In genomic region chr20:61186771-61187170, GRCh38 we compare ENCODE assay signal across 18 cellular contexts.
DNase-seq lines count a peak whose midpoint lies in the region; ATAC-seq and TF ChIP-seq lines count a peak whose summit lies in the region.
"Had no signal": no experiment of that assay in that cellular context is flagged by ENCODE, and none has a peak within 500 bp of the region (broad histone marks: within the 10 kb centered on the region; RNA-seq: fewer than 3 reads in every experiment).

No MANE protein-coding gene starts in this region.

- H3K4me3 Mint-ChIP-seq in T-helper 2 cell treated with Interferon-gamma antibody and Interleukin-4, amounts not matched to agents 5 μg/mL and 100 μg/mL, for 36 hours = no peak overlapping the region
- H3K4me3 Mint-ChIP-seq: activated T-cell treated with anti-CD3 and anti-CD28 coated beads, Interleukin-2, amount 50 U/mL, for 4 hours; naive B cell had no signal

- H3K4me3 ChIP-seq in smooth muscle cell = no peak overlapping the region
- H3K4me3 ChIP-seq: BLaER1 treated with 17β-estradiol and CSF1 and Interleukin-3, amounts not matched to agents 10 nM and 100 nM had no signal

- H3K9ac ChIP-seq in smooth muscle cell (ENCODE audit: low read depth) = no peak overlapping the region
- H3K9ac ChIP-seq: BLaER1 treated with 17β-estradiol and CSF1 and Interleukin-3, amounts not matched to agents 10 nM and 100 nM had no signal

- H3K9me3 Mint-ChIP-seq in T-helper 2 cell treated with Interferon-gamma antibody and Interleukin-4, amounts not matched to agents 5 μg/mL and 100 μg/mL, for 36 hours = no peaks in the 10 kb centered on the region
- H3K9me3 Mint-ChIP-seq: activated T-cell treated with anti-CD3 and anti-CD28 coated beads, Interleukin-2, amount 50 U/mL, for 4 hours had no signal

- DNase-seq in NCI-H526 treated with DMSO at 0.1 percent for 48 hours (lab: John Stamatoyannopoulos, UW) (peak; percentile 12), NCI-H526 (lab: John Stamatoyannopoulos, UW) (no peak), NCI-H226 (peak; percentile 40), epithelial cell of prostate (ENCODE audit: low read depth, low spot score) (no peak), smooth muscle cell (lab: John Stamatoyannopoulos, UW; ENCODE audit: unreplicated experiment) (no peak), CD1c-positive myeloid dendritic cell (ENCODE audit: extremely low spot score) (no peak)
- no peak for DNase-seq in T-helper 2 cell treated with Interferon-gamma antibody and Interleukin-4, amounts not matched to agents 5 μg/mL and 100 μg/mL, for 36 hours (ENCODE audit: low spot score)
- DNase-seq: activated CD4-positive, alpha-beta T cell treated with anti-CD3 and anti-CD28 coated beads for 48 hours; activated T-cell treated with anti-CD3 and anti-CD28 coated beads, Interleukin-2, amount 50 U/mL, for 4 hours; GDM1; hypothalamus; naive B cell; NCI-H2081; stimulated activated CD4-positive, alpha-beta T cell treated with anti-CD3 and anti-CD28 coated beads, Interleukin-1b, Interleukin-23, amount 100 ng/mL, for 48 hours had no signal

- no peak for TF ChIP-seq CTCF in smooth muscle cell (IDR thresholded peaks at IDR 0.05; ENCODE audit: borderline replicate concordance, insufficient read depth, poor library complexity, severe bottlenecking)

- H3K79me2 ChIP-seq in smooth muscle cell (ENCODE audit: low read depth) = no peaks in the 10 kb centered on the region

- H3K27ac Mint-ChIP-seq in T-helper 2 cell treated with Interferon-gamma antibody and Interleukin-4, amounts not matched to agents 5 μg/mL and 100 μg/mL, for 36 hours = no peak overlapping the region
- H3K27ac Mint-ChIP-seq: naive B cell had no signal

- ATAC-seq in HG02884 (IDR thresholded peaks at IDR 0.05; ENCODE audit: unreplicated experiment) = no peak
- ATAC-seq: activated T-cell treated with anti-CD3 and anti-CD28 coated beads, Interleukin-2, amount 50 U/mL, for 4 hours; left lobe of liver; Panc1 had no signal

- H3K27ac ChIP-seq in epithelial cell of prostate (peak overlapping the region; percentile 85), smooth muscle cell (ENCODE audit: low read depth) (peak overlapping the region; percentile 44)
- H3K27ac ChIP-seq: BLaER1 treated with 17β-estradiol and CSF1 and Interleukin-3, amounts not matched to agents 10 nM and 100 nM had no signal

- H3K4me2 ChIP-seq in smooth muscle cell = peak overlapping the region; percentile 42

- H3K4me1 Mint-ChIP-seq in T-helper 2 cell treated with Interferon-gamma antibody and Interleukin-4, amounts not matched to agents 5 μg/mL and 100 μg/mL, for 36 hours (ENCODE audit: low read depth) = no peaks in the 10 kb centered on the region
- H3K4me1 Mint-ChIP-seq: naive B cell had no signal

- peaks cover 7% of the 10 kb centered on the region for H3K4me1 ChIP-seq in smooth muscle cell (ENCODE audit: low read depth)

- H2AFZ ChIP-seq in smooth muscle cell (ENCODE audit: low read depth) = no peak overlapping the region

- H3K27me3 Mint-ChIP-seq in T-helper 2 cell treated with Interferon-gamma antibody and Interleukin-4, amounts not matched to agents 5 μg/mL and 100 μg/mL, for 36 hours (ENCODE audit: low read depth) = no peaks in the 10 kb centered on the region

- H3K36me3 Mint-ChIP-seq in T-helper 2 cell treated with Interferon-gamma antibody and Interleukin-4, amounts not matched to agents 5 μg/mL and 100 μg/mL, for 36 hours (ENCODE audit: low read depth) = no peaks in the 10 kb centered on the region
- H3K36me3 Mint-ChIP-seq: naive B cell had no signal

- H3K27me3 ChIP-seq in smooth muscle cell (ENCODE audit: low read depth) = no peaks in the 10 kb centered on the region
- H3K27me3 ChIP-seq: BLaER1 treated with 17β-estradiol and CSF1 and Interleukin-3, amounts not matched to agents 10 nM and 100 nM had no signal

- H3K9me3 ChIP-seq in smooth muscle cell (replicated peaks; ENCODE audit: low read depth) = no peaks in the 10 kb centered on the region
- H3K9me3 ChIP-seq: BLaER1 treated with 17β-estradiol and CSF1 and Interleukin-3, amounts not matched to agents 10 nM and 100 nM had no signal

- WGBS in smooth muscle cell (ENCODE audit: low lambda C conversion rate) = 82% methylated on average over 4 of the region's 4 CpGs

- H4K20me1 ChIP-seq in smooth muscle cell (ENCODE audit: low read depth) = no peaks in the 10 kb centered on the region
- H4K20me1 ChIP-seq: BLaER1 treated with 17β-estradiol and CSF1 and Interleukin-3, amounts not matched to agents 10 nM and 100 nM had no signal

- peaks cover 7% of the 10 kb centered on the region for H3F3A ChIP-seq in smooth muscle cell (ENCODE audit: low read depth)

- H3K36me3 ChIP-seq in smooth muscle cell (ENCODE audit: low read depth) = no peaks in the 10 kb centered on the region
- H3K36me3 ChIP-seq: BLaER1 treated with 17β-estradiol and CSF1 and Interleukin-3, amounts not matched to agents 10 nM and 100 nM had no signal

Comparison
In these comparisons a context has a peak if more than half of its experiments do, and no peak if none do; other contexts are left out.
1. DNase-seq: peak in NCI-H526 treated with DMSO at 0.1 percent for 48 hours (single experiment) and NCI-H226 (single experiment); none in NCI-H526 (0 of 2), epithelial cell of prostate (single experiment), smooth muscle cell (single experiment), T-helper 2 cell treated with Interferon-gamma antibody and Interleukin-4, amounts not matched to agents 5 μg/mL and 100 μg/mL, for 36 hours (single experiment) and CD1c-positive myeloid dendritic cell (single experiment).